8 cellular contexts compared by ENCODE assay signal in the genomic region with DNA sequence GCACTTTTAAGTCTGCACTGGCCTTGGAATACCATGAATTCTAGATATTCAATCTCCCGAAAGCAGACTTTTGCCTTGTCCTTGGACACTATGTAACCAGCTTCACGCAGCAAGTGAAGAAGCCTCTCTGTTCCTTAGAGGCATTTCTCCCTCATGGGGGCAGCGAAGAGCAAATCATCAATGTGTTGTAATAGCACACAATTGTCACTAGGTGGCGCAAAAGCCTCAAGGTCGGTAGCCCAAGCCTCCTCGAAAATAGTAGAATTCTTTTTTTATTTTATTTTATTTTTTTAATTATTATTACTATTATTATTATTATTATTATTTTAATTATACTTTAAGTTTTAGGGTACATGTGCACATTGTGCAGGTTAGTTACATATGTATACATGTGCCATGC.
A peak's percentile ranks its signal among the peaks of the same experiment; 100 is the strongest.
DNase-seq lines count a peak whose midpoint lies in the region; TF ChIP-seq lines count a peak whose summit lies in the region.
"Not testable (repeated sequence)": the region's sequence is repeated elsewhere in the genome, so short reads cannot be mapped to it uniquely, and the experiment has no call there.

No MANE protein-coding gene starts in this region.

- not testable (repeated sequence) for H3K4me3 ChIP-seq in HFF-Myc (replicated peaks; ENCODE audit: low read depth, low read length); foreskin fibroblast (ENCODE audit: low read depth in 1 of 2, low read length in 2 of 2); uterus

- H3K4me1 ChIP-seq in uterus, result not testable (repeated sequence)

- intact Hi-C loops in uterus (cut with DNase I; ENCODE audit: low total_unique reads), result not testable (repeated sequence)

- not testable (repeated sequence) for H3K27ac ChIP-seq in uterus

- not testable (repeated sequence) for H3K27me3 ChIP-seq in uterus

- H3K9me3 Mint-ChIP-seq in activated naive CD4-positive, alpha-beta T cell treated with anti-CD3 and anti-CD28 coated beads, Interleukin-2, amount 10 ng/mL, durations not matched to agents 7 days and 5 days, result not testable (repeated sequence)
- H3K9me3 Mint-ChIP-seq in nephron progenitor cell, result peaks cover 81% of the 10 kb centered on the region

- TF ChIP-seq POLR2A in uterus (IDR thresholded peaks at IDR 0.05), result not testable (repeated sequence)

- not testable (repeated sequence) for H3K9me3 ChIP-seq in uterus

- H3K36me3 ChIP-seq in uterus, result not testable (repeated sequence)

- peak; percentile 77 for TF ChIP-seq CTCF in HFF-Myc (IDR thresholded peaks at IDR 0.05; ENCODE audit: low read depth, low read length, missing control alignments)
- peak; percentile 94 for TF ChIP-seq CTCF in foreskin fibroblast (IDR thresholded peaks at IDR 0.05; ENCODE audit: low read depth, low read length)
- peak; percentile 45 for TF ChIP-seq CTCF in nephron progenitor cell (IDR thresholded peaks at IDR 0.05)
- TF ChIP-seq CTCF in uterus (IDR thresholded peaks at IDR 0.05), result peak; percentile 79 to 90 (median 84)

- CTCF ChIA-PET in activated naive CD4-positive, alpha-beta T cell treated with anti-CD3 and anti-CD28 coated beads, Interleukin-2, amount 10 ng/mL, durations not matched to agents 7 days and 5 days (lab: Charles Lee), result interaction anchor here (0.8 to 2.2 kb wide), 10 partner anchors 8 to 500 kb away, joined by 3 to 9 read pairs (median 3); no protein-coding TSS in a partner anchor

- not testable (repeated sequence) for H3K27ac Mint-ChIP-seq in activated naive CD4-positive, alpha-beta T cell treated with anti-CD3 and anti-CD28 coated beads, Interleukin-2, amount 10 ng/mL, durations not matched to agents 7 days and 5 days; nephron progenitor cell

- not testable (repeated sequence) for H3K4me3 Mint-ChIP-seq in activated naive CD4-positive, alpha-beta T cell treated with anti-CD3 and anti-CD28 coated beads, Interleukin-2, amount 10 ng/mL, durations not matched to agents 7 days and 5 days; nephron progenitor cell

- H3K36me3 Mint-ChIP-seq in activated naive CD4-positive, alpha-beta T cell treated with anti-CD3 and anti-CD28 coated beads, Interleukin-2, amount 10 ng/mL, durations not matched to agents 7 days and 5 days; nephron progenitor cell (ENCODE audit: low read depth): not testable (repeated sequence)

- H3K27me3 Mint-ChIP-seq in activated naive CD4-positive, alpha-beta T cell treated with anti-CD3 and anti-CD28 coated beads, Interleukin-2, amount 10 ng/mL, durations not matched to agents 7 days and 5 days; nephron progenitor cell (ENCODE audit: low read depth, poor library complexity): not testable (repeated sequence)

- peaks cover 17% of the 10 kb centered on the region for H3K4me1 Mint-ChIP-seq in activated naive CD4-positive, alpha-beta T cell treated with anti-CD3 and anti-CD28 coated beads, Interleukin-2, amount 10 ng/mL, durations not matched to agents 7 days and 5 days
- not testable (repeated sequence) for H3K4me1 Mint-ChIP-seq in nephron progenitor cell

- DNase-seq in GF-D8 (lab: John Stamatoyannopoulos, UW), result peak; percentile 4
- peak; percentile 9 for DNase-seq in HFF-Myc (ENCODE audit: extremely low read depth, low read depth)
- peak; percentile 77 for DNase-seq in NAMALWA (ENCODE audit: low spot score)
- DNase-seq in SK-N-DZ (ENCODE audit: low spot score), result peak; percentile 57
- peak; percentile 56 for DNase-seq in activated naive CD4-positive, alpha-beta T cell treated with anti-CD3 and anti-CD28 coated beads, Interleukin-2, amount 10 ng/mL, durations not matched to agents 7 days and 5 days
- peak; percentile 11 to 44 for DNase-seq in foreskin fibroblast
- DNase-seq in nephron progenitor cell, result not testable (repeated sequence)
- DNase-seq in uterus, result peak in 1 of 2 donors; percentile 30
